Comparison of ENCODE assay signal across 6 cellular contexts in the genomic region with DNA sequence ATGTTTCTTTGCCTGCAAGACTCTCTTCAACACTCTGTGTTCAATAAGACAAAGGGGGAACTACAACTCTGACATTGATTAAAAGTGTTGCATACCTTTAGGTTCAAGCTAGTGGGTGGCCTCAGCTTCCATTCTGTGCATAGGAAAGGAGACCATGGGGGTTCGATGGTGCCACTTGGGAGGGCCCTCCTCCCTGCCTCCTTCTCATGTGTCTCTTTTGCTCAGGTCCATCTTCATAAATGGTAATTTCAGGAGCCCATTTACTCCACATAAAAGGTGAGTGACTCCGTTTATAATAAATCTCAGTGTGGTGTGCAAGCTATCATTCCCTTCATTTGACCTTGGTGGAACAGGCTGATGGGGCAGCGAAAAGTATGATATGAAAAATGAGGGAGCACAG.
"Had no signal": no experiment of that assay in that cellular context is flagged by ENCODE, and none has a peak within 500 bp of the region (broad histone marks: within the 10 kb centered on the region; RNA-seq: fewer than 3 reads in every experiment).

No MANE protein-coding gene starts in this region.

- H3K4me3 ChIP-seq: K562 had no signal

- ATAC-seq: HepG2, K562 had no signal

- DNase-seq: IMR-90, KBM-7 had no signal

- H3K27ac ChIP-seq: HL-60 had no signal

- FAIRE-seq: HepG2, HTR-8/SVneo, K562 had no signal
